In the genomic region with DNA sequence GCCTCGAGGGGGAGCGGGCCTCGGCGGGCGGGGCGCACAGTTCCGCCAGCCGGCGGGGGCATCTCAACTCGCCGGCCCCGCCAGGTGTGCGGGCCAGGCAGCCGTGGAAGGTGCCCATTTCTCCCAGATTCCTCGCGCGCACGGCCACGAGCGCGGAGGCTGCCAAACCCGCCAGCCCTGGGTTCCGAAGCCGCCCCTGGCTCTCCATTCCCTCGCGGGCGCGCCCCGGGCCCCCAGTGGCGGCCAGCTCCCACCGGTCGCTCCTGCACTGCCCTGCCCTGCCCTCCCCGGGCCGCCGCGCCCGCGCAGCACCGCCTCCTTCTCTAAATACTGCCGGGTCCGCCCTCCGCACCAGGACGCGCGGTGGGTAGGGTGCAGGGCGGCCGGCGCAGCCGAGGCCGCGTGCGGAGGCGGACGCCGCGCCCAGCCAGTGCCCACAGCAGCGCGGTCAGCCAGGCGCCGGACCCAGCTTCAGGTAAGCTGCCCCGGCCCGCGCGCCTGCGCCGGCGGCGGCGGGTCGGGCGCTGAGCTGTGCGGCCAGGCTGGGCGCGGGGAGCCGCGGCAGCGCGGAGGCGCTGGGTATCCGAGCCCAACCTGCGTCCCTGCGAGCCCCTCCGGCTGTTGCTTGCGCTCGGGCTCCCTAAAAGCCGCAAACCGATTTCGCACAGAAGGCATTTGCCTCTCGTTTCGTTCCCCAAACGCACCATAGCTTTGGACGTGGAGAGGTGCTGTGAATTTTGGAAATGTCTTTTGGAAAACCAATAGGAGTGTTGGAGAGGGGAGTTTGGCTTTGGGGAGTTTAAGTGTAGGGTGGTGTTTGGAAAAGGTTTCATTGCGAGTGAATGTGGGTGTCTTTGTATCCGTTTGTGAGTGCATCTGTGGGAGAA, we compare ENCODE assay signal across 9 cellular contexts. TPM values are rescaled to one million over a fixed set of nuclear protein-coding genes. Genes with fewer than 3 reads are reported as not detected.
A peak's percentile ranks its signal among the peaks of the same experiment; 100 is the strongest.
DNase-seq lines count a peak whose midpoint lies in the region; ATAC-seq and TF ChIP-seq lines count a peak whose summit lies in the region.
"Had no signal": no experiment of that assay in that cellular context is flagged by ENCODE, and none has a peak within 500 bp of the region (broad histone marks: within the 10 kb centered on the region; RNA-seq: fewer than 3 reads in every experiment).

A gene with protein sequence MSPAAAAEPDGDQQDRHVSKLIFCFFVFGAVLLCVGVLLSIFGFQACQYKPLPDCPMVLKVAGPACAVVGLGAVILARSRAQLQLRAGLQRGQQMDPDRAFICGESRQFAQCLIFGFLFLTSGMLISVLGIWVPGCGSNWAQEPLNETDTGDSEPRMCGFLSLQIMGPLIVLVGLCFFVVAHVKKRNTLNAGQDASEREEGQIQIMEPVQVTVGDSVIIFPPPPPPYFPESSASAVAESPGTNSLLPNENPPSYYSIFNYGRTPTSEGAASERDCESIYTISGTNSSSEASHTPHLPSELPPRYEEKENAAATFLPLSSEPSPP (plus strand): TSS at position 354 of the 887 bp plus-strand sequence. CDS start 2,799 bp downstream, outside the sequence.

- H3K4me1 Mint-ChIP-seq in activated T-cell treated with anti-CD3 and anti-CD28 coated beads, Interleukin-2, amount 50 U/mL, for 4 hours (ENCODE audit: low read depth): peaks cover 20% of the 10 kb centered on the region

- H3K4me2 ChIP-seq in hepatocyte: peak within 1 kb of the TSS; percentile 84

- H3K36me3 ChIP-seq in adipocyte (ENCODE audit: control insufficient read depth, insufficient read depth, low read length, severe bottlenecking): no peaks in the 10 kb centered on the region
- no peaks in the 10 kb centered on the region for H3K36me3 ChIP-seq in hepatocyte (replicated peaks; ENCODE audit: insufficient read depth, low read depth)
- H3K36me3 ChIP-seq in rectal smooth muscle tissue (ENCODE audit: control insufficient read depth, insufficient read depth, low read length): no peaks in the 10 kb centered on the region
- H3K36me3 ChIP-seq in BE2C: no peaks in the 10 kb centered on the region

- H3K4me3 ChIP-seq in adipocyte (ENCODE audit: low read length): peak within 1 kb of the TSS; percentile 84
- H3K4me3 ChIP-seq in hepatocyte: peak within 1 kb of the TSS; percentile 14
- H3K4me3 ChIP-seq in rectal smooth muscle tissue (ENCODE audit: low read length): peak within 1 kb of the TSS; percentile 69
- H3K4me3 ChIP-seq in BE2C (ENCODE audit: low read depth, low read length): no peak within 1 kb of the TSS

- H3K9me3 ChIP-seq in adipocyte (ENCODE audit: control insufficient read depth, low read length) (peaks cover 6% of the 10 kb centered on the region), hepatocyte (ENCODE audit: low read depth) (no peaks in the 10 kb centered on the region), BE2C (no peaks in the 10 kb centered on the region)

- no peak for DNase-seq in activated T-cell treated with anti-CD3 and anti-CD28 coated beads, Interleukin-2, amount 50 U/mL, for 4 hours
- DNase-seq in activated T-cell treated with anti-CD3 and anti-CD28 coated beads, Interleukin-2, amount 50 U/mL, for 1 hour: no peak
- peak; percentile 75 for DNase-seq in adipocyte (ENCODE audit: low read depth)
- DNase-seq in hepatocyte (ENCODE audit: low spot score): peak; percentile 79
- DNase-seq in BE2C: no peak
- no peak for DNase-seq in GM19240 (ENCODE audit: insufficient read length, low spot score)

- WGBS in hepatocyte (ENCODE audit: low lambda C conversion rate, missing lambda C conversion rate): 1% methylated on average over 60 of the region's 94 CpGs

- H4K20me1 ChIP-seq in hepatocyte (ENCODE audit: insufficient read depth, poor library complexity, severe bottlenecking): no peaks in the 10 kb centered on the region

- H3K27me3 Mint-ChIP-seq in activated T-cell treated with anti-CD3 and anti-CD28 coated beads, Interleukin-2, amount 50 U/mL, for 4 hours (ENCODE audit: low read depth): peaks cover 75% of the 10 kb centered on the region

- H3K79me2 ChIP-seq in hepatocyte: no peaks in the 10 kb centered on the region

- H3K27ac ChIP-seq in hepatocyte (no peak within 1 kb of the TSS), rectal smooth muscle tissue (ENCODE audit: low read depth, low read length) (no peak within 1 kb of the TSS)

- H3K4me1 ChIP-seq in adipocyte (ENCODE audit: control insufficient read depth, insufficient read depth, low read length): peaks cover 34% of the 10 kb centered on the region
- H3K4me1 ChIP-seq in hepatocyte (ENCODE audit: insufficient read depth): peaks cover 6% of the 10 kb centered on the region
- peaks cover 4% of the 10 kb centered on the region for H3K4me1 ChIP-seq in rectal smooth muscle tissue (ENCODE audit: control insufficient read depth, insufficient read depth, low read length)
- H3K4me1 ChIP-seq in BE2C: no peaks in the 10 kb centered on the region

- H3K9me2 ChIP-seq in hepatocyte (replicated peaks; ENCODE audit: insufficient read depth): no peaks in the 10 kb centered on the region

- H3K27me3 ChIP-seq in adipocyte (replicated peaks; ENCODE audit: control insufficient read depth, insufficient read depth, low read length) (no peaks in the 10 kb centered on the region), hepatocyte (peaks cover 26% of the 10 kb centered on the region), rectal smooth muscle tissue (ENCODE audit: control insufficient read depth, insufficient read depth, low read length) (peaks cover 3% of the 10 kb centered on the region), BE2C (peaks cover 67% of the 10 kb centered on the region)

- TF ChIP-seq CTCF in hepatocyte (IDR thresholded peaks at IDR 0.05; ENCODE audit: poor library complexity) (no peak), BE2C (IDR thresholded peaks at IDR 0.05; ENCODE audit: low read depth, low read length) (no peak)

- no peaks in the 10 kb centered on the region for H3K36me3 Mint-ChIP-seq in activated T-cell treated with anti-CD3 and anti-CD28 coated beads, Interleukin-2, amount 50 U/mL, for 4 hours (ENCODE audit: insufficient read depth)

- no peaks in the 10 kb centered on the region for H3K9me3 Mint-ChIP-seq in activated T-cell treated with anti-CD3 and anti-CD28 coated beads, Interleukin-2, amount 50 U/mL, for 4 hours

- peak; percentile 29 to 31 for ATAC-seq in activated T-cell treated with anti-CD3 and anti-CD28 coated beads, Interleukin-2, amount 50 U/mL, for 4 hours
- ATAC-seq in HG02798 (IDR thresholded peaks at IDR 0.05; ENCODE audit: poor library complexity, unreplicated experiment): no peak

- peak within 1 kb of the TSS; percentile 80 for H3K9ac ChIP-seq in adipocyte (ENCODE audit: low read length)
- peak within 1 kb of the TSS; percentile 80 for H3K9ac ChIP-seq in rectal smooth muscle tissue (ENCODE audit: low read length)

- peak within 1 kb of the TSS; percentile 48 for H3K4me3 Mint-ChIP-seq in activated T-cell treated with anti-CD3 and anti-CD28 coated beads, Interleukin-2, amount 50 U/mL, for 4 hours

- peak within 1 kb of the TSS; percentile 76 for H2AFZ ChIP-seq in hepatocyte

RNA-seq across cellular contexts. Expression of the gene that starts here (rescaled TPM):
- total RNA-seq in activated T-cell treated with anti-CD3 and anti-CD28 coated beads, Interleukin-2, amount 50 U/mL, for 4 hours: under 1 TPM in 1 of 3 donors, not detected in 2; 0.26 TPM
- 1.3 and 2.9 TPM in 2 replicates for total RNA-seq in hepatocyte
- 1.6 and 2.0 TPM in 2 replicates for polyA plus RNA-seq in hepatocyte
- polyA plus RNA-seq in BE2C (2012; ENCODE audit: insufficient read depth, insufficient read length, low read depth): not detected
- total RNA-seq: activated CD8-positive, alpha-beta memory T cell treated with anti-CD3 and anti-CD28 coated beads for 36 hours had no signal

Comparison
In these comparisons a context has a peak if more than half of its experiments do, and no peak if none do; other contexts are left out.
1. Peak in ATAC-seq in activated T-cell treated with anti-CD3 and anti-CD28 coated beads, Interleukin-2, amount 50 U/mL, for 4 hours; RNA of the gene not detected or under 1 TPM.
2. DNase-seq: peak in adipocyte (single experiment) and hepatocyte (single experiment); none in activated T-cell treated with anti-CD3 and anti-CD28 coated beads, Interleukin-2, amount 50 U/mL, for 4 hours (single experiment), activated T-cell treated with anti-CD3 and anti-CD28 coated beads, Interleukin-2, amount 50 U/mL, for 1 hour (single experiment), BE2C (single experiment) and GM19240 (single experiment).